Comparison of ENCODE assay signal across 1 cellular context in genomic region chr7:100247152-100247757, GRCh38.
TF ChIP-seq lines count a peak whose summit lies in the region.

No MANE protein-coding gene starts in this region.

TF ChIP-seq in HEK293, 187 proteins besides CTCF, POLR2A, EP300 and RAD21 (continued from another document and continues in another):
- TF ChIP-seq ZNF18 (tag by site-specific recombination; IDR thresholded peaks at IDR 0.05) (peak; percentile 42; the same call in 1 of the 2 replicates), ZNF600 (tag by site-specific recombination; IDR thresholded peaks at IDR 0.05) (peak; percentile 96), ZBTB21 (tag by site-specific recombination; IDR thresholded peaks at IDR 0.05) (peak; percentile 60; the same call in 1 of the 2 replicates), ZNF202 (tag by site-specific recombination; IDR thresholded peaks at IDR 0.05; ENCODE audit: borderline replicate concordance) (no peak), ZNF423 (tag by site-specific recombination; IDR thresholded peaks at IDR 0.05) (no peak; the same call in 1 of the 2 replicates), ZFP69B (tag by site-specific recombination; IDR thresholded peaks at IDR 0.05) (peak; percentile 86), ZSCAN30 (tag by site-specific recombination; IDR thresholded peaks at IDR 0.05) (peak; percentile 92), SCRT1 (tag by site-specific recombination; IDR thresholded peaks at IDR 0.05; ENCODE audit: borderline replicate concordance) (peak; percentile 81), ZNF776 (tag by site-specific recombination; IDR thresholded peaks at IDR 0.05; ENCODE audit: borderline replicate concordance) (no peak), ZNF510 (tag by site-specific recombination; IDR thresholded peaks at IDR 0.05; ENCODE audit: insufficient replicate concordance) (no peak), ZNF394 (tag by site-specific recombination; IDR thresholded peaks at IDR 0.05; ENCODE audit: borderline replicate concordance) (peak; percentile 45), ZNF140 (tag by site-specific recombination; IDR thresholded peaks at IDR 0.05) (no peak), ZNF426 (tag by site-specific recombination; IDR thresholded peaks at IDR 0.05) (no peak), GLIS1 (tag by site-specific recombination; IDR thresholded peaks at IDR 0.05) (peak; percentile 98), ZSCAN23 (tag by site-specific recombination; IDR thresholded peaks at IDR 0.05) (0 out of 2 replicates have a peak, but pooled peaks have one; percentile 9), ZNF214 (tag by site-specific recombination; IDR thresholded peaks at IDR 0.05; ENCODE audit: borderline replicate concordance) (no peak), PRDM1 (tag by site-specific recombination; IDR thresholded peaks at IDR 0.05) (no peak), ZNF404 (tag by site-specific recombination; IDR thresholded peaks at IDR 0.05) (no peak), ZXDB (tag by site-specific recombination; IDR thresholded peaks at IDR 0.05) (peak; percentile 86), ZEB2 (tag by site-specific recombination; IDR thresholded peaks at IDR 0.05) (peak; percentile 97), KLF17 (tag by site-specific recombination; IDR thresholded peaks at IDR 0.05) (peak; percentile 95), GFI1B (tag by site-specific recombination; IDR thresholded peaks at IDR 0.05) (no peak), PRDM6 (tag by site-specific recombination; IDR thresholded peaks at IDR 0.05) (no peak), WT1 (tag by site-specific recombination; IDR thresholded peaks at IDR 0.05) (peak; percentile 96), ZNF549 (tag by site-specific recombination; IDR thresholded peaks at IDR 0.05) (no peak), ZNF335 (tag by site-specific recombination; conservative IDR thresholded peaks at IDR 0.05) (peak; percentile 63), ZNF561 (tag by site-specific recombination; IDR thresholded peaks at IDR 0.05; ENCODE audit: borderline replicate concordance) (peak; percentile 92), ZNF518A (tag by site-specific recombination; conservative IDR thresholded peaks at IDR 0.05; ENCODE audit: low read depth) (no peak), ZNF521 (tag by site-specific recombination; IDR thresholded peaks at IDR 0.05) (no peak), IKZF3 (tag by site-specific recombination; IDR thresholded peaks at IDR 0.05) (peak; percentile 98), ZNF366 (tag by site-specific recombination; conservative IDR thresholded peaks at IDR 0.05) (peak; percentile 74), KLF1 (tag by site-specific recombination; IDR thresholded peaks at IDR 0.05) (peak; percentile 91), ZNF621 (tag by site-specific recombination; IDR thresholded peaks at IDR 0.05) (no peak), HIC1 (tag by site-specific recombination; IDR thresholded peaks at IDR 0.05) (peak; percentile 97), ZNF658 (tag by site-specific recombination; IDR thresholded peaks at IDR 0.05) (no peak), ZNF24 (tag by site-specific recombination; IDR thresholded peaks at IDR 0.05) (peak; percentile 75; the same call in 1 of the 2 replicates), KLF7 (tag by site-specific recombination; IDR thresholded peaks at IDR 0.05; ENCODE audit: borderline replicate concordance) (peak; percentile 58; the same call in 1 of the 2 replicates), PRDM4 (tag by site-specific recombination; IDR thresholded peaks at IDR 0.05) (peak; percentile 78), ZBTB48 (tag by site-specific recombination; IDR thresholded peaks at IDR 0.05) (peak; percentile 94), ZNF324 (tag by site-specific recombination; IDR thresholded peaks at IDR 0.05) (peak; percentile 79), FEZF1 (tag by site-specific recombination; IDR thresholded peaks at IDR 0.05) (peak; percentile 69), HOXC10 (CRISPR knock-in tag; IDR thresholded peaks at IDR 0.05) (no peak), ZNF398 (tag by site-specific recombination; IDR thresholded peaks at IDR 0.05) (peak; percentile 95), ZNF843 (tag by site-specific recombination; IDR thresholded peaks at IDR 0.05) (peak; percentile 86), MZF1 (tag by site-specific recombination; IDR thresholded peaks at IDR 0.05; ENCODE audit: borderline replicate concordance) (0 out of 2 replicates have a peak, but pooled peaks have one; percentile 16), ZNF768 (tag by site-specific recombination; IDR thresholded peaks at IDR 0.05) (no peak), ZNF664 (tag by site-specific recombination; IDR thresholded peaks at IDR 0.05) (no peak), ZNF132 (tag by site-specific recombination; IDR thresholded peaks at IDR 0.05; ENCODE audit: borderline replicate concordance) (no peak), OSR2 (tag by site-specific recombination; IDR thresholded peaks at IDR 0.05) (peak; percentile 92), ZNF10 (tag by site-specific recombination; IDR thresholded peaks at IDR 0.05) (peak; percentile 63; the same call in 1 of the 2 replicates), KLF9 (tag by site-specific recombination; IDR thresholded peaks at IDR 0.05; ENCODE audit: low read depth) (peak; percentile 69; the same call in 1 of the 2 replicates), ZSCAN18 (tag by site-specific recombination; IDR thresholded peaks at IDR 0.05) (no peak), ZNF175 (tag by site-specific recombination; IDR thresholded peaks at IDR 0.05) (no peak)
